9 cellular contexts compared by ENCODE assay signal in genomic region chr3:167736264-167736787, GRCh38. TPM values are rescaled to one million over a fixed set of nuclear protein-coding genes. Genes with fewer than 3 reads are reported as not detected.
A peak's percentile ranks its signal among the peaks of the same experiment; 100 is the strongest.
DNase-seq lines count a peak whose midpoint lies in the region; ATAC-seq and TF ChIP-seq lines count a peak whose summit lies in the region.
"Had no signal": no experiment of that assay in that cellular context is flagged by ENCODE, and none has a peak within 500 bp of the region (broad histone marks: within the 10 kb centered on the region; RNA-seq: fewer than 3 reads in every experiment).

No MANE protein-coding gene starts in this region.

- H3K9me3 ChIP-seq in OCI-LY1 (ENCODE audit: low read length) = no peaks in the 10 kb centered on the region

- H3K36me3 Mint-ChIP-seq in activated T-cell treated with anti-CD3 and anti-CD28 coated beads, Interleukin-2, amount 50 U/mL, for 72 hours (ENCODE audit: insufficient read depth in 2 of 2) = peaks cover 0 to 3% of the 10 kb centered on the region in 2 donors

- peak overlapping the region; percentile 94 for H3K4me2 ChIP-seq in OCI-LY1 (ENCODE audit: low read length)

- no peaks in the 10 kb centered on the region for H3K9me3 Mint-ChIP-seq in activated T-cell treated with anti-CD3 and anti-CD28 coated beads, Interleukin-2, amount 50 U/mL, for 72 hours

- no peak for DNase-seq in fibroblast of pulmonary artery (ENCODE audit: low read depth)
- no peak for DNase-seq in skeletal muscle cell (ENCODE audit: low read depth)
- no peak for DNase-seq in activated T-cell treated with anti-CD3 and anti-CD28 coated beads, Interleukin-2, amount 50 U/mL, for 72 hours
- DNase-seq in stimulated activated CD8-positive, alpha-beta memory T cell treated with anti-CD3 and anti-CD28 coated beads, Interleukin-4, amount 100 ng/mL, for 48 hours = no peak
- DNase-seq in hepatic stellate cell (ENCODE audit: low spot score) = no peak
- no peak for DNase-seq in posterior vena cava (ENCODE audit: low spot score)
- DNase-seq: stimulated activated CD4-positive, alpha-beta T cell treated with anti-CD3 and anti-CD28 coated beads, Interleukin-15, amount 100 ng/mL, for 24 hours had no signal

- H3K27me3 ChIP-seq in OCI-LY1 (ENCODE audit: insufficient read depth, low read length) = no peaks in the 10 kb centered on the region

- H4K20me1 ChIP-seq in OCI-LY1 (ENCODE audit: insufficient read depth, low read length) = 0 out of 2 replicates have a peak, but pooled peaks cover 3% of the 10 kb centered on the region

- H3K27me3 Mint-ChIP-seq in activated T-cell treated with anti-CD3 and anti-CD28 coated beads, Interleukin-2, amount 50 U/mL, for 72 hours (ENCODE audit: low read depth) = no peaks in the 10 kb centered on the region

- no peak overlapping the region for H2AFZ ChIP-seq in OCI-LY1 (ENCODE audit: low read length)

- H3K27ac Mint-ChIP-seq in activated T-cell treated with anti-CD3 and anti-CD28 coated beads, Interleukin-2, amount 50 U/mL, for 72 hours = no peak overlapping the region

- peaks cover 6% of the 10 kb centered on the region; the same call in 1 of the 2 replicates for H3F3A ChIP-seq in OCI-LY1 (ENCODE audit: insufficient read depth, low read length)

- peaks cover 17% of the 10 kb centered on the region; the same call in 1 of the 2 replicates for H3K36me3 ChIP-seq in OCI-LY1 (ENCODE audit: insufficient read depth, low read length)

- ATAC-seq in activated T-cell treated with anti-CD3 and anti-CD28 coated beads, Interleukin-2, amount 50 U/mL, for 72 hours (replicated peaks in 1 of 2) = no peak

- peaks cover 21% of the 10 kb centered on the region for H3K4me1 Mint-ChIP-seq in activated T-cell treated with anti-CD3 and anti-CD28 coated beads, Interleukin-2, amount 50 U/mL, for 72 hours (ENCODE audit: low read depth)

- intact Hi-C loops in posterior vena cava (cut with DNase I) = no loop called here

- H3K4me1 ChIP-seq in OCI-LY1 (ENCODE audit: insufficient read depth, low read length, severe bottlenecking) = peaks cover 72% of the 10 kb centered on the region

- H3K9me2 ChIP-seq in OCI-LY1 (ENCODE audit: low read depth, low read length) = no peaks in the 10 kb centered on the region

- no peak overlapping the region for H3K4me3 Mint-ChIP-seq in activated T-cell treated with anti-CD3 and anti-CD28 coated beads, Interleukin-2, amount 50 U/mL, for 72 hours

- H3K79me2 ChIP-seq in OCI-LY1 (ENCODE audit: insufficient read depth, low read length) = peaks cover 72% of the 10 kb centered on the region

- H3K27ac ChIP-seq in OCI-LY1 (ENCODE audit: low read depth, low read length, poor library complexity, severe bottlenecking) = peak overlapping the region; percentile 91

- TF ChIP-seq CTCF in GM12875 (IDR thresholded peaks at IDR 0.05; ENCODE audit: borderline replicate concordance, insufficient read depth, low read depth, low read length) = no peak
- no peak for TF ChIP-seq CTCF in OCI-LY1 (IDR thresholded peaks at IDR 0.05; ENCODE audit: low read length)
- TF ChIP-seq CTCF in fibroblast of pulmonary artery (IDR thresholded peaks at IDR 0.05; ENCODE audit: low read length, missing control alignments) = no peak

- H3K4me3 ChIP-seq in GM12875 (ENCODE audit: low read depth, low read length) = peak overlapping the region; percentile 83
- H3K4me3 ChIP-seq in OCI-LY1 (ENCODE audit: low read depth, low read length, poor library complexity, severe bottlenecking) = peak overlapping the region; percentile 88
- peak overlapping the region; percentile 82 for H3K4me3 ChIP-seq in fibroblast of pulmonary artery (replicated peaks; ENCODE audit: low read depth, low read length)
- peak overlapping the region; percentile 95 for H3K4me3 ChIP-seq in skeletal muscle cell (ENCODE audit: low read depth, low read length)

- peak overlapping the region; percentile 80 for H3K9ac ChIP-seq in OCI-LY1 (ENCODE audit: low read length)

RNA-seq across cellular contexts. Expression of gene SERPINI1, which starts 0.8 kb away (rescaled TPM):
- total RNA-seq in activated T-cell treated with anti-CD3 and anti-CD28 coated beads, Interleukin-2, amount 50 U/mL, for 72 hours = 1 to 10 TPM; 3.7 to 3.9 TPM
- total RNA-seq in posterior vena cava = 1 to 10 TPM; 8.6 to 9.4 TPM

RNA-seq across cellular contexts. Expression of gene PDCD10, which starts 1.6 kb away (rescaled TPM):
- total RNA-seq in activated T-cell treated with anti-CD3 and anti-CD28 coated beads, Interleukin-2, amount 50 U/mL, for 72 hours = 10 to 100 TPM; 46.8 to 63.3 TPM
- total RNA-seq in posterior vena cava = 10 to 100 TPM; 48.5 to 62.0 TPM
